In the genomic region with DNA sequence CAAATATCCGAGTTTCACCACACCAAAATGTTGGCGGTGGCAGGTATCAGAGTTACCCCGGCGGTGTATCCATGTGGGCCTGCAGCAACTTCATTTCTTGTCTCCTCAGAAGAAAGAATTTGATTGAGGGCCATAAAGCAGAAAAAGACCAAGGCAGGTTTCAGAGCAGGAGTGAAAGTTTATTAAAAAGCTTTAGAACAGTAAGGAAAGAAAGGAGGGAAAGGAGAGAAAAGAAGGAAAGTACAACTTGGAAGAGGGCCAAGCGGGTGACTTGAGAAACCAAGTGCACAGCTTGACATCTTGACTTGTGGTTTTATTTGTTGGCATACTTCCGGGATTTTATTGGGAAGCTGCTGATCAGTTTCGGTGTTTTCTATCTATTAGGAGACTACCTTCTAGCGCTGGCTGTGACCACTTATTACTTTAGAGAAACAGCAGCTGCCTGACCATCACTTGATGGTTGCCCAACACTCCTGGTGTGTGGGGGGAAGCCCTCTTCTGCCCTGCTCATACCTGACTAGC, we compare ENCODE assay signal across 1 cellular context.
TF ChIP-seq lines count a peak whose summit lies in the region.

No MANE protein-coding gene starts in this region.

TF ChIP-seq in GM23338, 12 proteins besides CTCF, POLR2A, EP300 and RAD21 (continued from another document):
- TF ChIP-seq, protein P1, sequence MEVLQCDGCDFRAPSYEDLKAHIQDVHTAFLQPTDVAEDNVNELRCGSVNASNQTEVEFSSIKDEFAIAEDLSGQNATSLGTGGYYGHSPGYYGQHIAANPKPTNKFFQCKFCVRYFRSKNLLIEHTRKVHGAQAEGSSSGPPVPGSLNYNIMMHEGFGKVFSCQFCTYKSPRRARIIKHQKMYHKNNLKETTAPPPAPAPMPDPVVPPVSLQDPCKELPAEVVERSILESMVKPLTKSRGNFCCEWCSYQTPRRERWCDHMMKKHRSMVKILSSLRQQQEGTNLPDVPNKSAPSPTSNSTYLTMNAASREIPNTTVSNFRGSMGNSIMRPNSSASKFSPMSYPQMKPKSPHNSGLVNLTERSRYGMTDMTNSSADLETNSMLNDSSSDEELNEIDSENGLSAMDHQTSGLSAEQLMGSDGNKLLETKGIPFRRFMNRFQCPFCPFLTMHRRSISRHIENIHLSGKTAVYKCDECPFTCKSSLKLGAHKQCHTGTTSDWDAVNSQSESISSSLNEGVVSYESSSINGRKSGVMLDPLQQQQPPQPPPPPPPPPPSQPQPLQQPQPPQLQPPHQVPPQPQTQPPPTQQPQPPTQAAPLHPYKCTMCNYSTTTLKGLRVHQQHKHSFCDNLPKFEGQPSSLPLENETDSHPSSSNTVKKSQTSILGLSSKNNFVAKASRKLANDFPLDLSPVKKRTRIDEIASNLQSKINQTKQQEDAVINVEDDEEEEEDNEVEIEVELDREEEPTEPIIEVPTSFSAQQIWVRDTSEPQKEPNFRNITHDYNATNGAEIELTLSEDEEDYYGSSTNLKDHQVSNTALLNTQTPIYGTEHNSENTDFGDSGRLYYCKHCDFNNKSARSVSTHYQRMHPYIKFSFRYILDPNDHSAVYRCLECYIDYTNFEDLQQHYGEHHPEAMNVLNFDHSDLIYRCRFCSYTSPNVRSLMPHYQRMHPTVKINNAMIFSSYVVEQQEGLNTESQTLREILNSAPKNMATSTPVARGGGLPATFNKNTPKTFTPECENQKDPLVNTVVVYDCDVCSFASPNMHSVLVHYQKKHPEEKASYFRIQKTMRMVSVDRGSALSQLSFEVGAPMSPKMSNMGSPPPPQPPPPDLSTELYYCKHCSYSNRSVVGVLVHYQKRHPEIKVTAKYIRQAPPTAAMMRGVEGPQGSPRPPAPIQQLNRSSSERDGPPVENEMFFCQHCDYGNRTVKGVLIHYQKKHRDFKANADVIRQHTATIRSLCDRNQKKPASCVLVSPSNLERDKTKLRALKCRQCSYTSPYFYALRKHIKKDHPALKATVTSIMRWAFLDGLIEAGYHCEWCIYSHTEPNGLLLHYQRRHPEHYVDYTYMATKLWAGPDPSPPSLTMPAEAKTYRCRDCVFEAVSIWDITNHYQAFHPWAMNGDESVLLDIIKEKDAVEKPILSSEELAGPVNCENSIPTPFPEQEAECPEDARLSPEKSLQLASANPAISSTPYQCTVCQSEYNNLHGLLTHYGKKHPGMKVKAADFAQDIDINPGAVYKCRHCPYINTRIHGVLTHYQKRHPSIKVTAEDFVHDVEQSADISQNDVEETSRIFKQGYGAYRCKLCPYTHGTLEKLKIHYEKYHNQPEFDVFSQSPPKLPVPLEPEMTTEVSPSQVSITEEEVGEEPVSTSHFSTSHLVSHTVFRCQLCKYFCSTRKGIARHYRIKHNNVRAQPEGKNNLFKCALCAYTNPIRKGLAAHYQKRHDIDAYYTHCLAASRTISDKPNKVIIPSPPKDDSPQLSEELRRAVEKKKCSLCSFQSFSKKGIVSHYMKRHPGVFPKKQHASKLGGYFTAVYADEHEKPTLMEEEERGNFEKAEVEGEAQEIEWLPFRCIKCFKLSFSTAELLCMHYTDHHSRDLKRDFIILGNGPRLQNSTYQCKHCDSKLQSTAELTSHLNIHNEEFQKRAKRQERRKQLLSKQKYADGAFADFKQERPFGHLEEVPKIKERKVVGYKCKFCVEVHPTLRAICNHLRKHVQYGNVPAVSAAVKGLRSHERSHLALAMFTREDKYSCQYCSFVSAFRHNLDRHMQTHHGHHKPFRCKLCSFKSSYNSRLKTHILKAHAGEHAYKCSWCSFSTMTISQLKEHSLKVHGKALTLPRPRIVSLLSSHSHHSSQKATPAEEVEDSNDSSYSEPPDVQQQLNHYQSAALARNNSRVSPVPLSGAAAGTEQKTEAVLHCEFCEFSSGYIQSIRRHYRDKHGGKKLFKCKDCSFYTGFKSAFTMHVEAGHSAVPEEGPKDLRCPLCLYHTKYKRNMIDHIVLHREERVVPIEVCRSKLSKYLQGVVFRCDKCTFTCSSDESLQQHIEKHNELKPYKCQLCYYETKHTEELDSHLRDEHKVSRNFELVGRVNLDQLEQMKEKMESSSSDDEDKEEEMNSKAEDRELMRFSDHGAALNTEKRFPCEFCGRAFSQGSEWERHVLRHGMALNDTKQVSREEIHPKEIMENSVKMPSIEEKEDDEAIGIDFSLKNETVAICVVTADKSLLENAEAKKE (CRISPR knock-in tag; IDR thresholded peaks at IDR 0.05) = no peak
- no peak for TF ChIP-seq EZH2 (IDR thresholded peaks at IDR 0.05; ENCODE audit: low read depth, unreplicated experiment)
- no peak for TF ChIP-seq STAT1 (IDR thresholded peaks at IDR 0.05; ENCODE audit: unreplicated experiment)
